Comparison of ENCODE assay signal across 9 cellular contexts in the genomic region with DNA sequence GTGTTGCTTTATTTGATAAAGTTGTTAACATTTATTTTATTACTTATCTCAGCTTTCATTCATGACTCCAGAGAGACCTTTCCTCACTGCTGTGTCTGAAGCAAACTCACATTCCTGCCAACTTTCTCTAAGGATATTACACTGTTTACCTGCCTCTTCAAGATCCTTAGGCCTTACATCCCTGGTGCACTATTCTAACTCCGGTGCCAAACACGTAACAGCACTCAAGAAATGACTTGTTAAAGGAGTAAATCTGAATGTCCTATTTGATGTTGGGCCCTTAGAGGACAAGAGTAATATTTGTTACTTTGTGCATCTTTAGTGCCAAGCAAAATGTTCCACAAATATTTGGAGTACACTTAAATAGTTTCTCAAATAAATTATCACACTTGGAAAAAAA.
"Had no signal": no experiment of that assay in that cellular context is flagged by ENCODE, and none has a peak within 500 bp of the region (broad histone marks: within the 10 kb centered on the region; RNA-seq: fewer than 3 reads in every experiment).

No MANE protein-coding gene starts in this region.

- H3K4me3 ChIP-seq: GM23248, HAP-1 had no signal

- H3K36me3 ChIP-seq: HAP-1 had no signal

- H3K27ac ChIP-seq: GM23248, HL-60 had no signal

- DNase-seq: GM23248, GOT3, H7, HFFc6, KBM-7 had no signal

- H3K9me3 ChIP-seq: HAP-1 had no signal

- ATAC-seq: HCT116, HepG2 had no signal

- H3K4me1 ChIP-seq: HAP-1 had no signal
